Comparison of ENCODE assay signal across 23 cellular contexts in genomic region chr6:111254779-111255166, GRCh38.
"Had no signal": no experiment of that assay in that cellular context is flagged by ENCODE, and none has a peak within 500 bp of the region (broad histone marks: within the 10 kb centered on the region; RNA-seq: fewer than 3 reads in every experiment).

No MANE protein-coding gene starts in this region.

- H3K4me3 Mint-ChIP-seq: activated naive CD8-positive, alpha-beta T cell; activated T-cell treated with anti-CD3 and anti-CD28 coated beads, Interleukin-2, amount 50 U/mL, for 24 hours; activated T-helper 17 cell treated with anti-CD3 and anti-CD28 coated beads, Interleukin-2, amount 50 U/mL, for 72 hours; memory B cell; T-cell; T-helper 2 cell treated with Interferon-gamma antibody and Interleukin-4, amounts not matched to agents 5 μg/mL and 100 μg/mL, for 36 hours had no signal

- H3K36me3 Mint-ChIP-seq: activated naive CD8-positive, alpha-beta T cell; memory B cell; T-cell had no signal

- H3K9me3 Mint-ChIP-seq: activated T-cell treated with anti-CD3 and anti-CD28 coated beads, Interleukin-2, amount 50 U/mL, for 24 hours; activated T-helper 17 cell treated with anti-CD3 and anti-CD28 coated beads, Interleukin-2, amount 50 U/mL, for 72 hours; memory B cell; nephron; T-cell; T-helper 2 cell treated with Interferon-gamma antibody and Interleukin-4, amounts not matched to agents 5 μg/mL and 100 μg/mL, for 36 hours had no signal

- H3K36me3 ChIP-seq: adrenal gland, ascending aorta, spleen had no signal

- H3K27ac ChIP-seq: adrenal gland, ascending aorta, spleen had no signal

- H3K27me3 Mint-ChIP-seq: activated naive CD8-positive, alpha-beta T cell; activated T-cell treated with anti-CD3 and anti-CD28 coated beads, Interleukin-2, amount 50 U/mL, for 24 hours had no signal

- H3K9me3 ChIP-seq: adrenal gland, ascending aorta, spleen had no signal

- H3K27ac Mint-ChIP-seq: activated naive CD8-positive, alpha-beta T cell; activated T-cell treated with anti-CD3 and anti-CD28 coated beads, Interleukin-2, amount 50 U/mL, for 24 hours; activated T-helper 17 cell treated with anti-CD3 and anti-CD28 coated beads, Interleukin-2, amount 50 U/mL, for 72 hours; memory B cell; T-cell; T-helper 2 cell treated with Interferon-gamma antibody and Interleukin-4, amounts not matched to agents 5 μg/mL and 100 μg/mL, for 36 hours had no signal

- FAIRE-seq: colon, endothelial cell of umbilical vein, frontal cortex, keratinocyte had no signal

- DNase-seq: activated T-cell treated with anti-CD3 and anti-CD28 coated beads, Interleukin-2, amount 50 U/mL, for 24 hours; adrenal gland; central memory CD4-positive, alpha-beta T cell; effector memory CD4-positive, alpha-beta T cell; hypothalamus; left colon; occipital lobe; posterior cingulate gyrus; spleen; stimulated activated CD4-positive, alpha-beta T cell treated with anti-CD3 and anti-CD28 coated beads, Interleukin-4, amount 100 ng/mL, for 4 hours; stimulated activated naive CD8-positive, alpha-beta T cell treated with anti-CD3 and anti-CD28 coated beads, Interleukin-15, Interleukin-2, amounts not matched to agents 100 U/mL and 50 U/mL, for 24 hours; T-cell had no signal

- H3K4me3 ChIP-seq: adrenal gland, ascending aorta, spleen had no signal

- ATAC-seq: activated T-helper 17 cell treated with anti-CD3 and anti-CD28 coated beads, Interleukin-2, amount 50 U/mL, for 72 hours; esophagus mucosa; left colon; stimulated activated naive CD8-positive, alpha-beta T cell treated with anti-CD3 and anti-CD28 coated beads, Interleukin-15, Interleukin-2, amounts not matched to agents 100 U/mL and 50 U/mL, for 24 hours; T-cell had no signal

- H3K27me3 ChIP-seq: adrenal gland, ascending aorta had no signal
